ENCODE assay signal across 11 cellular contexts in genomic region chr2:7609556-7610323, GRCh38.
DNase-seq lines count a peak whose midpoint lies in the region; ATAC-seq, FAIRE-seq and TF ChIP-seq lines count a peak whose summit lies in the region.
"Had no signal": no experiment of that assay in that cellular context is flagged by ENCODE, and none has a peak within 500 bp of the region (broad histone marks: within the 10 kb centered on the region; RNA-seq: fewer than 3 reads in every experiment).

No MANE protein-coding gene starts in this region.

- H3K4me1 Mint-ChIP-seq in activated T-helper 1 cell treated with anti-CD3 and anti-CD28 coated beads, Interleukin-12 subunit alpha, Interleukin-12 subunit beta, Interleukin-2, Interleukin-4 antibody, amounts not matched to agents 30 ng/mL and 10 ng/mL and 1 ng/mL, durations not matched to agents 14 hours and 24 hours and 36 hours (ENCODE audit: low read depth) = peaks cover 41% of the 10 kb centered on the region
- H3K4me1 Mint-ChIP-seq in mesothelial cell of epicardium = no peaks in the 10 kb centered on the region

- no peaks in the 10 kb centered on the region for H3K9me3 ChIP-seq in tibial nerve
- H3K9me3 ChIP-seq: adrenal gland had no signal

- FAIRE-seq in GM18507 (lab: Jason Lieb, UNC) = peak; percentile 73

- H3K27ac ChIP-seq in tibial nerve = no peak overlapping the region
- H3K27ac ChIP-seq: adrenal gland had no signal

- 82 to 86% methylated on average over 15 of the region's 15 CpGs for WGBS in tibial nerve, 2 donors

- TF ChIP-seq CTCF in tibial nerve (IDR thresholded peaks at IDR 0.05) (no peak), mesothelial cell of epicardium (IDR thresholded peaks at IDR 0.05; ENCODE audit: unreplicated experiment) (no peak)

- H3K9me3 Mint-ChIP-seq in activated T-helper 1 cell treated with anti-CD3 and anti-CD28 coated beads, Interleukin-12 subunit alpha, Interleukin-12 subunit beta, Interleukin-2, Interleukin-4 antibody, amounts not matched to agents 30 ng/mL and 10 ng/mL and 1 ng/mL, durations not matched to agents 14 hours and 24 hours and 36 hours = no peaks in the 10 kb centered on the region
- H3K9me3 Mint-ChIP-seq in mesothelial cell of epicardium = no peaks in the 10 kb centered on the region

- H3K4me3 ChIP-seq in tibial nerve = no peak overlapping the region
- H3K4me3 ChIP-seq: adrenal gland had no signal

- TF ChIP-seq EP300 in tibial nerve (IDR thresholded peaks at IDR 0.05) = no peak

- no peaks in the 10 kb centered on the region for H3K27me3 Mint-ChIP-seq in activated T-helper 1 cell treated with anti-CD3 and anti-CD28 coated beads, Interleukin-12 subunit alpha, Interleukin-12 subunit beta, Interleukin-2, Interleukin-4 antibody, amounts not matched to agents 30 ng/mL and 10 ng/mL and 1 ng/mL, durations not matched to agents 14 hours and 24 hours and 36 hours (ENCODE audit: insufficient read depth)
- H3K27me3 Mint-ChIP-seq in mesothelial cell of epicardium (ENCODE audit: low read depth) = peaks cover 8% of the 10 kb centered on the region

- no peak for TF ChIP-seq POLR2A in tibial nerve (IDR thresholded peaks at IDR 0.05)

- H3K36me3 Mint-ChIP-seq in activated T-helper 1 cell treated with anti-CD3 and anti-CD28 coated beads, Interleukin-12 subunit alpha, Interleukin-12 subunit beta, Interleukin-2, Interleukin-4 antibody, amounts not matched to agents 30 ng/mL and 10 ng/mL and 1 ng/mL, durations not matched to agents 14 hours and 24 hours and 36 hours (ENCODE audit: low read depth) = no peaks in the 10 kb centered on the region
- H3K36me3 Mint-ChIP-seq in mesothelial cell of epicardium = no peaks in the 10 kb centered on the region

- no peak overlapping the region for H3K4me3 Mint-ChIP-seq in activated T-helper 1 cell treated with anti-CD3 and anti-CD28 coated beads, Interleukin-12 subunit alpha, Interleukin-12 subunit beta, Interleukin-2, Interleukin-4 antibody, amounts not matched to agents 30 ng/mL and 10 ng/mL and 1 ng/mL, durations not matched to agents 14 hours and 24 hours and 36 hours
- H3K4me3 Mint-ChIP-seq in mesothelial cell of epicardium = no peak overlapping the region

- H3K36me3 ChIP-seq in tibial nerve = no peaks in the 10 kb centered on the region
- H3K36me3 ChIP-seq: adrenal gland had no signal

- intact Hi-C loops in activated T-helper 1 cell treated with anti-CD3 and anti-CD28 coated beads, Interleukin-12 subunit alpha, Interleukin-12 subunit beta, Interleukin-2, Interleukin-4 antibody, amounts not matched to agents 30 ng/mL and 10 ng/mL and 1 ng/mL, durations not matched to agents 14 hours and 24 hours and 36 hours (cut with micrococcal nuclease) = no loop called here

- H3K4me1 ChIP-seq in tibial nerve = no peaks in the 10 kb centered on the region
- H3K4me1 ChIP-seq: adrenal gland had no signal

- H3K27ac Mint-ChIP-seq in activated T-helper 1 cell treated with anti-CD3 and anti-CD28 coated beads, Interleukin-12 subunit alpha, Interleukin-12 subunit beta, Interleukin-2, Interleukin-4 antibody, amounts not matched to agents 30 ng/mL and 10 ng/mL and 1 ng/mL, durations not matched to agents 14 hours and 24 hours and 36 hours = peak overlapping the region; percentile 62
- no peak overlapping the region for H3K27ac Mint-ChIP-seq in mesothelial cell of epicardium

- H3K27me3 ChIP-seq in tibial nerve = no peaks in the 10 kb centered on the region
- H3K27me3 ChIP-seq: adrenal gland had no signal

- peak; percentile 60 for ATAC-seq in HG03520 (IDR thresholded peaks at IDR 0.05; ENCODE audit: unreplicated experiment)

- DNase-seq in Ammon's horn (ENCODE audit: low spot score) (peak; percentile 28), GM18507 (ENCODE audit: extremely low spot score, insufficient read length, low read depth) (no peak), tibial nerve (ENCODE audit: low spot score in 2 of 2) (no peak), DMS153 treated with DMSO at 0.1 percent for 48 hours (lab: John Stamatoyannopoulos, UW; ENCODE audit: unreplicated experiment) (no peak), mesothelial cell of epicardium (ENCODE audit: low spot score in 2 of 2, unreplicated experiment in 2 of 2) (no peak), COLO829 (ENCODE audit: low spot score) (no peak)
- no peak for DNase-seq in activated T-helper 1 cell treated with anti-CD3 and anti-CD28 coated beads, Interleukin-12 subunit alpha, Interleukin-12 subunit beta, Interleukin-2, Interleukin-4 antibody, amounts not matched to agents 30 ng/mL and 10 ng/mL and 1 ng/mL, durations not matched to agents 14 hours and 24 hours and 36 hours (ENCODE audit: low spot score)
- DNase-seq: GOT3, NCI-H1105 had no signal
